ENCODE assay signal across 1 cellular context in the genomic region with DNA sequence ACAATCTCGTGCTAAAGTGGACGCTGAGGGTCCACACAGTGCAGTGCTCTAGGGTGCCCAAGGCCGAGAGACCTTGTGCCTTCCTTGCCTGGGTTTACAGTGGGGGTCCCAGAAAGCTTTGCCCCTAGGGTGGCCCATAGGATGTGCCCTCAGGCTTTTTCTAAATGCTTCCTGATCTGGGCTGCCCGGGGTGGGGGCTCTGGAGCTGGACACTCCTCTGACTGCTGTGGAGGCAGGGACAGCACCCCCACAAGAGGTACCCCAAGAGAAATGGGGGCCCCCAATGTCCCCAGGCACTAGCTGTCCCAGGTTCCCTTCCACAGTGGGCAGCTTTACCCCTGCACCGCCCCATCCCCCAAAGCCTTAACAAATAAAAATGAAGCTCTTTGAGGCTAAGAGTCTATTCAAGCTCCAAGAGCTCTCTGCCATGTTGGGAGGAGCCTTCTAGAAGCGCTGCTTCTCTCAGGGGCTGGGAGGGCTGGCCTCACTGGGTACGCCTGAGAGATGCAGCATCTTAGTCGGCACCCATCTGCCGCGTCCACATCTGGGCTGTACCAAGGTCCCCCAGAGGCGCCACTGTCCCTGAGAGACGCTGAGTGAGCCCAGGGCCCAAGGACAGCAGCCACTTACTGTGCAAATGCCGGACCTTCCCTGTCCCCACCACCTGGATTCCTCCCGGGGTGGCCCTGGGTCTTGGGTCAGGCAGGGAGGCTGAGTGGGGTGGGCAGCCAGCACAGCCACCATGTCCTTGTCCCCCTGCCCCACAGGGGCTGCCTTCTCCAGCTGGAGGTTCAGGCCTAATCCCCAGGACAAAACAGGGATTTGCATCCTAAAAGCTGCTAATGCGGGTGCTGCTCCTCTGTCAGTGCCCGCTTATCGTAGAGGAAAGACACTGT.
A peak's percentile ranks its signal among the peaks of the same experiment; 100 is the strongest.
TF ChIP-seq lines count a peak whose summit lies in the region.

No MANE protein-coding gene starts in this region.

TF ChIP-seq in HepG2, 621 proteins besides CTCF, POLR2A, EP300 and RAD21 (continues in another document):
- 0 out of 2 replicates have a peak, but pooled peaks have one; percentile 14 for TF ChIP-seq ZNF136 (CRISPR knock-in tag; IDR thresholded peaks at IDR 0.05; ENCODE audit: low read depth)
- TF ChIP-seq, protein P1, sequence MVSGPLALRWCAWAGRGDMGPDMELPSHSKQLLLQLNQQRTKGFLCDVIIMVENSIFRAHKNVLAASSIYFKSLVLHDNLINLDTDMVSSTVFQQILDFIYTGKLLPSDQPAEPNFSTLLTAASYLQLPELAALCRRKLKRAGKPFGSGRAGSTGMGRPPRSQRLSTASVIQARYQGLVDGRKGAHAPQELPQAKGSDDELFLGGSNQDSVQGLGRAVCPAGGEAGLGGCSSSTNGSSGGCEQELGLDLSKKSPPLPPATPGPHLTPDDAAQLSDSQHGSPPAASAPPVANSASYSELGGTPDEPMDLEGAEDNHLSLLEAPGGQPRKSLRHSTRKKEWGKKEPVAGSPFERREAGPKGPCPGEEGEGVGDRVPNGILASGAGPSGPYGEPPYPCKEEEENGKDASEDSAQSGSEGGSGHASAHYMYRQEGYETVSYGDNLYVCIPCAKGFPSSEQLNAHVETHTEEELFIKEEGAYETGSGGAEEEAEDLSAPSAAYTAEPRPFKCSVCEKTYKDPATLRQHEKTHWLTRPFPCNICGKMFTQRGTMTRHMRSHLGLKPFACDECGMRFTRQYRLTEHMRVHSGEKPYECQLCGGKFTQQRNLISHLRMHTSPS (CRISPR knock-in tag; IDR thresholded peaks at IDR 0.05; ENCODE audit: low read depth) = 0 out of 2 replicates have a peak, but pooled peaks have one; percentile 7
- TF ChIP-seq JARID2 (CRISPR knock-in tag; IDR thresholded peaks at IDR 0.05; ENCODE audit: insufficient replicate concordance) = no peak
- 0 out of 2 replicates have a peak, but pooled peaks have one; percentile 19 for TF ChIP-seq ZNF333 (CRISPR knock-in tag; IDR thresholded peaks at IDR 0.05; ENCODE audit: borderline replicate concordance)
- TF ChIP-seq XRCC5 (optimal IDR thresholded peaks at IDR 0.05; ENCODE audit: low read length) = peak; percentile 12
- no peak for TF ChIP-seq TRIM22 (IDR thresholded peaks at IDR 0.05)
- 0 out of 2 replicates have a peak, but pooled peaks have one; percentile 56 for TF ChIP-seq ZBTB42 (CRISPR knock-in tag; IDR thresholded peaks at IDR 0.05)
- TF ChIP-seq ZKSCAN1 (IDR thresholded peaks at IDR 0.05; ENCODE audit: low read length) = no peak
- TF ChIP-seq FOXA1 (IDR thresholded peaks at IDR 0.05) = no peak
- TF ChIP-seq FOXA1 (CRISPR knock-in tag; IDR thresholded peaks at IDR 0.05) = 0 out of 2 replicates have a peak, but pooled peaks have one; percentile 7
- no peak for TF ChIP-seq FOSL2 (CRISPR knock-in tag; IDR thresholded peaks at IDR 0.05)
- TF ChIP-seq, protein P2, sequence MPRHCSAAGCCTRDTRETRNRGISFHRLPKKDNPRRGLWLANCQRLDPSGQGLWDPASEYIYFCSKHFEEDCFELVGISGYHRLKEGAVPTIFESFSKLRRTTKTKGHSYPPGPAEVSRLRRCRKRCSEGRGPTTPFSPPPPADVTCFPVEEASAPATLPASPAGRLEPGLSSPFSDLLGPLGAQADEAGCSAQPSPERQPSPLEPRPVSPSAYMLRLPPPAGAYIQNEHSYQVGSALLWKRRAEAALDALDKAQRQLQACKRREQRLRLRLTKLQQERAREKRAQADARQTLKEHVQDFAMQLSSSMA (CRISPR knock-in tag; IDR thresholded peaks at IDR 0.05) = 0 out of 2 replicates have a peak, but pooled peaks have one; percentile 78
- TF ChIP-seq ATM (IDR thresholded peaks at IDR 0.05; ENCODE audit: borderline replicate concordance) = no peak
- peak; percentile 6; the same call in 1 of the 2 replicates for TF ChIP-seq AHR (CRISPR knock-in tag; IDR thresholded peaks at IDR 0.05)
- TF ChIP-seq ZBTB4 (CRISPR knock-in tag; IDR thresholded peaks at IDR 0.05; ENCODE audit: borderline replicate concordance) = 0 out of 2 replicates have a peak, but pooled peaks have one; percentile 14
- no peak for TF ChIP-seq THYN1 (CRISPR knock-in tag; IDR thresholded peaks at IDR 0.05; ENCODE audit: borderline replicate concordance, low read depth)
- peak; percentile 56 for TF ChIP-seq AGO2 (optimal IDR thresholded peaks at IDR 0.05; ENCODE audit: low read depth, low read length)
- 0 out of 2 replicates have a peak, but pooled peaks have one; percentile 16 for TF ChIP-seq ZNF788 (CRISPR knock-in tag; IDR thresholded peaks at IDR 0.05; ENCODE audit: borderline replicate concordance)
- no peak for TF ChIP-seq NCOR1 (IDR thresholded peaks at IDR 0.05; ENCODE audit: borderline replicate concordance, low read length)
- no peak for TF ChIP-seq ZNF780A (CRISPR knock-in tag; IDR thresholded peaks at IDR 0.05)
- TF ChIP-seq BHLHE40 (IDR thresholded peaks at IDR 0.05; ENCODE audit: low read length) = no peak
- TF ChIP-seq ZBTB2 (CRISPR knock-in tag; IDR thresholded peaks at IDR 0.05; ENCODE audit: low read depth) = no peak
- TF ChIP-seq TCF7 (IDR thresholded peaks at IDR 0.05; ENCODE audit: low read depth) = no peak
- 0 out of 2 replicates have a peak, but pooled peaks have one; percentile 17 for TF ChIP-seq ZNF619 (CRISPR knock-in tag; IDR thresholded peaks at IDR 0.05)
- TF ChIP-seq PRDM10 (CRISPR knock-in tag; IDR thresholded peaks at IDR 0.05; ENCODE audit: low read depth) = 0 out of 2 replicates have a peak, but pooled peaks have one; percentile 19
- no peak for TF ChIP-seq ZNF256 (CRISPR knock-in tag; conservative IDR thresholded peaks at IDR 0.05)
- TF ChIP-seq ZNF891 (CRISPR knock-in tag; IDR thresholded peaks at IDR 0.05) = 0 out of 2 replicates have a peak, but pooled peaks have one; percentile 39
- 0 out of 2 replicates have a peak, but pooled peaks have one; percentile 18 for TF ChIP-seq ZNF550 (CRISPR knock-in tag; IDR thresholded peaks at IDR 0.05; ENCODE audit: borderline replicate concordance)
- TF ChIP-seq CENPBD1 (CRISPR knock-in tag; IDR thresholded peaks at IDR 0.05; ENCODE audit: borderline replicate concordance, low read depth) = no peak
- TF ChIP-seq ATF7-NPFF (CRISPR knock-in tag; IDR thresholded peaks at IDR 0.05; ENCODE audit: low read depth) = peak; percentile 30; the same call in 1 of the 2 replicates
- peak; percentile 92 for TF ChIP-seq ZBTB38 (CRISPR knock-in tag; IDR thresholded peaks at IDR 0.05)
- TF ChIP-seq BRCA1 (CRISPR knock-in tag; IDR thresholded peaks at IDR 0.05) = no peak
- 0 out of 2 replicates have a peak, but pooled peaks have one; percentile 36 for TF ChIP-seq IRF9 (CRISPR knock-in tag; IDR thresholded peaks at IDR 0.05; ENCODE audit: borderline replicate concordance)
- TF ChIP-seq CAMTA2 (CRISPR knock-in tag; IDR thresholded peaks at IDR 0.05; ENCODE audit: borderline replicate concordance) = no peak
- TF ChIP-seq, protein P3, sequence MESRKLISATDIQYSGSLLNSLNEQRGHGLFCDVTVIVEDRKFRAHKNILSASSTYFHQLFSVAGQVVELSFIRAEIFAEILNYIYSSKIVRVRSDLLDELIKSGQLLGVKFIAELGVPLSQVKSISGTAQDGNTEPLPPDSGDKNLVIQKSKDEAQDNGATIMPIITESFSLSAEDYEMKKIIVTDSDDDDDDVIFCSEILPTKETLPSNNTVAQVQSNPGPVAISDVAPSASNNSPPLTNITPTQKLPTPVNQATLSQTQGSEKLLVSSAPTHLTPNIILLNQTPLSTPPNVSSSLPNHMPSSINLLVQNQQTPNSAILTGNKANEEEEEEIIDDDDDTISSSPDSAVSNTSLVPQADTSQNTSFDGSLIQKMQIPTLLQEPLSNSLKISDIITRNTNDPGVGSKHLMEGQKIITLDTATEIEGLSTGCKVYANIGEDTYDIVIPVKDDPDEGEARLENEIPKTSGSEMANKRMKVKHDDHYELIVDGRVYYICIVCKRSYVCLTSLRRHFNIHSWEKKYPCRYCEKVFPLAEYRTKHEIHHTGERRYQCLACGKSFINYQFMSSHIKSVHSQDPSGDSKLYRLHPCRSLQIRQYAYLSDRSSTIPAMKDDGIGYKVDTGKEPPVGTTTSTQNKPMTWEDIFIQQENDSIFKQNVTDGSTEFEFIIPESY (CRISPR knock-in tag; IDR thresholded peaks at IDR 0.05) = peak; percentile 88
- 0 out of 2 replicates have a peak, but pooled peaks have one; percentile 11 for TF ChIP-seq NRL (CRISPR knock-in tag; IDR thresholded peaks at IDR 0.05; ENCODE audit: borderline replicate concordance)
- peak; percentile 11; the same call in 1 of the 2 replicates for TF ChIP-seq KDM2A (CRISPR knock-in tag; IDR thresholded peaks at IDR 0.05; ENCODE audit: borderline replicate concordance, low read depth)
- TF ChIP-seq CENPX (CRISPR knock-in tag; IDR thresholded peaks at IDR 0.05) = no peak
- TF ChIP-seq CBFB (CRISPR knock-in tag; IDR thresholded peaks at IDR 0.05) = no peak
- 0 out of 2 replicates have a peak, but pooled peaks have one; percentile 16 for TF ChIP-seq MXD3 (CRISPR knock-in tag; IDR thresholded peaks at IDR 0.05)
